ENCODE assay signal across 8 cellular contexts in the genomic region with DNA sequence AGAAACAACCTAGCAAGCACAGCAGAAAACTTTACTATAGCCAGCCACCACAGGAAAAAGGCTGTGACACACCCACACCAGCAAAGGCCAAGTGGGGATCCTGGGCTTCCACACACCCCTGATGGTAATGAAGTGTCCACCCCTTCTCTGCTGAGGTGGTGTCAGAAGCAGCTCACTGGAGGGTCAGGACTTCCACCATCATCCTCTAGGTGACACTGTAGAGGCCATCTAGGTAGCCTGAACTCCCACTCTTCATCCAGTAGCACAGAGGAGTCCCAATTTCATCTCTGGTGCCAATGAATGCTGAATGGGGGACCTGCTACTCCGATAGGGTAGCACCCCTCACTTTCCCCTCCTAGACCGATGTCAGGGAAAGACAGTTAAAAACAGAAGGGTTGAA.
DNase-seq lines count a peak whose midpoint lies in the region; ATAC-seq and TF ChIP-seq lines count a peak whose summit lies in the region.

No MANE protein-coding gene starts in this region.

- no peaks in the 10 kb centered on the region for H3K27me3 Mint-ChIP-seq in activated T-cell treated with anti-CD3 and anti-CD28 coated beads, Interleukin-2, amount 50 U/mL, for 72 hours (ENCODE audit: low read depth)

- ATAC-seq in GM19328 (IDR thresholded peaks at IDR 0.05; ENCODE audit: unreplicated experiment) (peak; percentile 89), HG03280 (IDR thresholded peaks at IDR 0.05; ENCODE audit: unreplicated experiment) (peak; percentile 97), RWPE2 (ENCODE audit: low read depth) (peak; percentile 75)
- ATAC-seq in activated T-cell treated with anti-CD3 and anti-CD28 coated beads, Interleukin-2, amount 50 U/mL, for 72 hours (replicated peaks in 1 of 2), result no peak

- no peaks in the 10 kb centered on the region for H3K9me3 ChIP-seq in RWPE2 (ENCODE audit: severe bottlenecking)

- H3K27ac Mint-ChIP-seq in activated T-cell treated with anti-CD3 and anti-CD28 coated beads, Interleukin-2, amount 50 U/mL, for 72 hours, result no peak overlapping the region

- H3K4me3 ChIP-seq in BJ (ENCODE audit: low read depth, low read length) (no peak overlapping the region), RWPE2 (ENCODE audit: severe bottlenecking) (no peak overlapping the region), kidney epithelial cell (ENCODE audit: low read depth, low read length) (no peak overlapping the region)

- H3K4me1 Mint-ChIP-seq in activated T-cell treated with anti-CD3 and anti-CD28 coated beads, Interleukin-2, amount 50 U/mL, for 72 hours (ENCODE audit: low read depth), result no peaks in the 10 kb centered on the region

- no peak overlapping the region for H3K4me3 Mint-ChIP-seq in activated T-cell treated with anti-CD3 and anti-CD28 coated beads, Interleukin-2, amount 50 U/mL, for 72 hours

- no peak for DNase-seq in BJ (ENCODE audit: low read depth)
- no peak for DNase-seq in RWPE2 (ENCODE audit: low spot score)
- DNase-seq in kidney epithelial cell (ENCODE audit: low read depth), result no peak
- DNase-seq in activated T-cell treated with anti-CD3 and anti-CD28 coated beads, Interleukin-2, amount 50 U/mL, for 72 hours, result no peak
- no peak for DNase-seq in central memory CD4-positive, alpha-beta T cell
- DNase-seq in NCI-H2029 treated with DMSO at 0.1 percent for 48 hours (lab: John Stamatoyannopoulos, UW), result no peak

- peaks cover 4% of the 10 kb centered on the region in 2 donors for H3K9me3 Mint-ChIP-seq in activated T-cell treated with anti-CD3 and anti-CD28 coated beads, Interleukin-2, amount 50 U/mL, for 72 hours

- no peaks in the 10 kb centered on the region for H3K36me3 ChIP-seq in BJ (ENCODE audit: control insufficient read depth, insufficient read depth, low read length)
- no peaks in the 10 kb centered on the region for H3K36me3 ChIP-seq in RWPE2 (ENCODE audit: low read depth)
- no peaks in the 10 kb centered on the region for H3K36me3 ChIP-seq in kidney epithelial cell (ENCODE audit: control insufficient read depth, insufficient read depth, low read length)

- H3K27me3 ChIP-seq in BJ (ENCODE audit: control insufficient read depth, insufficient read depth, low read length), result no peaks in the 10 kb centered on the region
- no peaks in the 10 kb centered on the region for H3K27me3 ChIP-seq in RWPE2 (ENCODE audit: insufficient read depth, poor library complexity, severe bottlenecking)
- H3K27me3 ChIP-seq in kidney epithelial cell (ENCODE audit: control insufficient read depth, insufficient read depth, low read length), result no peaks in the 10 kb centered on the region

- H3K27ac ChIP-seq in RWPE2 (ENCODE audit: poor library complexity, severe bottlenecking), result no peak overlapping the region

- H3K4me1 ChIP-seq in RWPE2 (ENCODE audit: insufficient read depth, poor library complexity, severe bottlenecking), result no peaks in the 10 kb centered on the region

- H3K36me3 Mint-ChIP-seq in activated T-cell treated with anti-CD3 and anti-CD28 coated beads, Interleukin-2, amount 50 U/mL, for 72 hours (ENCODE audit: insufficient read depth in 2 of 2), result no peaks in the 10 kb centered on the region

- POLR2A ChIA-PET in BJ (lab: Charles Lee), result no interaction called here

- CTCF ChIA-PET in BJ (lab: Yijun Ruan, JAX), result no interaction called here

- TF ChIP-seq CTCF in BJ (IDR thresholded peaks at IDR 0.05; ENCODE audit: insufficient read depth, low read depth, low read length), result peak; percentile 45
- TF ChIP-seq CTCF in RWPE2 (IDR thresholded peaks at IDR 0.05; ENCODE audit: poor library complexity, severe bottlenecking), result peak; percentile 49
- TF ChIP-seq CTCF in kidney epithelial cell (IDR thresholded peaks at IDR 0.05; ENCODE audit: insufficient read depth, low read length, poor library complexity, severe bottlenecking), result peak; percentile 63

Comparison
In these comparisons a context has a peak if more than half of its experiments do, and no peak if none do; other contexts are left out.
1. ATAC-seq: peak in GM19328 (single experiment), HG03280 (single experiment) and RWPE2 (single experiment); none in activated T-cell treated with anti-CD3 and anti-CD28 coated beads, Interleukin-2, amount 50 U/mL, for 72 hours (0 of 2).
2. Peak in every context shown above with its lines, with median percentiles within 50 percentile points of each other: CTCF ChIP-seq.